In the genomic region with DNA sequence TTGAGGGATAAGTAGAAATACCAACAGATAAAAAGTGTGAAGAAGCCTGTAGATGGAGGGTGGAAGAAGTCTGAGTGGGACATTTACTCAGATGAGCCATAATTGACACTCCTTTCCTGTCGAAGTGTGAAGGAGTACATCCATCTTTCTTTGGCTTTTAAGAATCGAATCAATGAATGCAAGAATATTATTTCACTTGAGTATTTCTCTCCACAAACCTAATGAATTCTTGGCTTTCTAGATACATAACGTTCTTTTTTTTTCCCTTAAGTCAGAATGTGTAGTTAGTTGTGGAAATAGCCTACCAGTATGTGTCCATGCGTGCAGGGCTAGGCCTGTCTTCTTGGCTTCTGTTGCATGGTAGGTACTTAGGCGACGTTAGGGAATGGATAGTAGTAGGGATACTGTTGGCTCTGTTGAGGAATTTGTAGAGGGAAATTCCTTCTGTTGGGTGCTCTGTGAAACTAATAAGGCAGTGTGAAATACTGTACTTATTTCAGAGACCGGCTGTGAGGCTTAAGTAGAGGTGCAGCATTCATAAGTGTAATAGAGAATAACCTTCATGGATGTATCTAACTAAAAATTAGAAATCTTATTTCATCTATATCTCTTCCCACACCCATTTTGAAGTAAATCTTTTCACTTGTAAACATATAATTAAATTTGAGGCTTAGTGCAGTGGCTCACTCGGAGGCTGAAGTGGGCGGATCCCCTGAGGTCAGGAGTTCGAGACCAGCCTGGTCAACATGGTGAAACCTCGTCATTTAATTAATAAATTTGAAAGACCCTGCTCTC, we compare ENCODE assay signal across 8 cellular contexts. TPM values are rescaled to one million over a fixed set of nuclear protein-coding genes. Genes with fewer than 3 reads are reported as not detected.
DNase-seq lines count a peak whose midpoint lies in the region; ATAC-seq and TF ChIP-seq lines count a peak whose summit lies in the region.

No MANE protein-coding gene starts in this region.

- H3K9ac ChIP-seq in trophoblast cell (ENCODE audit: low read length) = peak overlapping the region; percentile 97

- H3K4me2 ChIP-seq in trophoblast cell (ENCODE audit: low read length) = peak overlapping the region; percentile 71

- ATAC-seq in GM19351 (IDR thresholded peaks at IDR 0.05; ENCODE audit: unreplicated experiment) = no peak

- no peak overlapping the region for H3K14ac ChIP-seq in trophoblast cell (ENCODE audit: low read length)

- H3K36me3 ChIP-seq in trophoblast cell (ENCODE audit: control insufficient read depth in 1 of 2, insufficient read depth in 2 of 2, low read length in 2 of 2) = peaks cover 26 to 36% of the 10 kb centered on the region in 2 experiments

- no peak overlapping the region for H4K12ac ChIP-seq in trophoblast cell (ENCODE audit: low read depth, low read length)

- DNase-seq in epithelial cell of esophagus (ENCODE audit: low read depth) (no peak), trophoblast cell (no peak), NCI-H1417 (lab: John Stamatoyannopoulos, UW) (no peak), AML-193 (lab: John Stamatoyannopoulos, UW) (no peak)
- no peak for DNase-seq in effector CD8-positive, alpha-beta T cell (lab: John Stamatoyannopoulos, UW)

- no peak overlapping the region for H3K18ac ChIP-seq in trophoblast cell (ENCODE audit: low read length)

- H3K4ac ChIP-seq in trophoblast cell (ENCODE audit: low read depth, low read length) = peak overlapping the region; percentile 82

- no peak overlapping the region for H2BK5ac ChIP-seq in trophoblast cell (ENCODE audit: low read depth, low read length, poor library complexity)

- H2BK12ac ChIP-seq in trophoblast cell (ENCODE audit: low read length) = no peak overlapping the region

- H3K4me3 ChIP-seq in GM08714 (ENCODE audit: low read length) (peak overlapping the region; percentile 95), epithelial cell of esophagus (ENCODE audit: low read length) (peak overlapping the region; percentile 100), trophoblast cell (ENCODE audit: low read depth, low read length) (no peak overlapping the region)

- H4K91ac ChIP-seq in trophoblast cell (ENCODE audit: low read depth, low read length) = no peak overlapping the region

- no CpG with 5 or more reads among the region's 11 CpGs for WGBS in trophoblast cell (ENCODE audit: extremely low coverage, insufficient coverage, insufficient read length)

- H3K23ac ChIP-seq in trophoblast cell (ENCODE audit: low read length) = no peak overlapping the region

- H3K27ac ChIP-seq in trophoblast cell (ENCODE audit: low read depth, low read length) = peak overlapping the region; percentile 34

- H4K8ac ChIP-seq in trophoblast cell (ENCODE audit: low read depth, low read length) = no peak overlapping the region

- H3K4me1 ChIP-seq in trophoblast cell (ENCODE audit: control insufficient read depth in 1 of 2, insufficient read depth in 2 of 2, low read length in 2 of 2) = peaks cover 3 to 12% of the 10 kb centered on the region in 2 experiments

- H2AK5ac ChIP-seq in trophoblast cell (ENCODE audit: low read length) = no peak overlapping the region

- TF ChIP-seq CTCF in epithelial cell of esophagus (IDR thresholded peaks at IDR 0.05; ENCODE audit: insufficient read depth, low read depth, low read length, missing control alignments) = no peak

- no peak overlapping the region for H2BK120ac ChIP-seq in trophoblast cell (ENCODE audit: insufficient read depth, low read length, poor library complexity)

- no peak overlapping the region for H2AFZ ChIP-seq in trophoblast cell (ENCODE audit: insufficient read depth, low read length, poor library complexity)

- H3K79me1 ChIP-seq in trophoblast cell (ENCODE audit: low read length) = peaks cover 20% of the 10 kb centered on the region

- no peaks in the 10 kb centered on the region for H3K9me3 ChIP-seq in trophoblast cell (ENCODE audit: insufficient read depth, low read depth, low read length)

- peaks cover 18% of the 10 kb centered on the region for H3K79me2 ChIP-seq in trophoblast cell (ENCODE audit: control insufficient read depth, insufficient read depth, low read length, poor library complexity)

- H3K27me3 ChIP-seq in trophoblast cell (ENCODE audit: insufficient read depth, low read length) = no peaks in the 10 kb centered on the region

TF ChIP-seq in PFSK-1, 5 proteins besides CTCF, POLR2A, EP300 and RAD21:
- TF ChIP-seq POLR2AphosphoS5 (IDR thresholded peaks at IDR 0.05; ENCODE audit: low read depth, low read length) (peak; percentile 40; the same call in 1 of the 2 replicates), SIN3A (IDR thresholded peaks at IDR 0.05; ENCODE audit: borderline replicate concordance, insufficient read depth, low read length) (no peak)

RNA-seq across cellular contexts. Expression of a gene that starts 1.5 kb away (rescaled TPM):
- 7,537 TPM for polyA plus RNA-seq in PFSK-1 (2012; ENCODE audit: insufficient read length, low read depth)
- 5,560 and 5,594 TPM in 2 replicates for polyA plus RNA-seq in trophoblast cell (2013)

RNA-seq across cellular contexts. Expression of a gene that starts 1.6 kb away (rescaled TPM):
- 41.8 TPM for polyA plus RNA-seq in PFSK-1 (2012; ENCODE audit: insufficient read length, low read depth)
- polyA plus RNA-seq in trophoblast cell (2013) = 38.7 and 41.6 TPM in 2 replicates

RNA-seq across cellular contexts. Expression of a gene that starts 3.6 kb away (rescaled TPM):
- 0.75 TPM for polyA plus RNA-seq in PFSK-1 (2012; ENCODE audit: insufficient read length, low read depth)
- polyA plus RNA-seq in trophoblast cell (2013) = 4.4 TPM in 2 replicates

RNA-seq across cellular contexts. Expression of a gene that starts 15.7 kb away (rescaled TPM):
- 173 TPM for polyA plus RNA-seq in PFSK-1 (2012; ENCODE audit: insufficient read length, low read depth)
- 60.7 and 63.5 TPM in 2 replicates for polyA plus RNA-seq in trophoblast cell (2013)

RNA-seq across cellular contexts. Expression of a gene that starts 16.1 kb away (rescaled TPM):
- polyA plus RNA-seq in PFSK-1 (2012; ENCODE audit: insufficient read length, low read depth) = 94.4 TPM
- 67.7 and 69.0 TPM in 2 replicates for polyA plus RNA-seq in trophoblast cell (2013)
